ENCODE assay signal across 8 cellular contexts in genomic region chr14:70567791-70568190, GRCh38. TPM values are rescaled to one million over a fixed set of nuclear protein-coding genes. Genes with fewer than 3 reads are reported as not detected.
DNase-seq lines count a peak whose midpoint lies in the region; ATAC-seq and TF ChIP-seq lines count a peak whose summit lies in the region.

No MANE protein-coding gene starts in this region.

- in situ Hi-C loops in ACHN (cut with HindIII; ENCODE audit: low pct_ligation_motif_present, low pct_unique_long_range_greater_than_20kb, low sequenced_read_pairs): no loop called here

- POLR2A ChIA-PET in GM10248 (lab: Yijun Ruan, JAX): no interaction called here

- H3K27ac ChIP-seq in body of pancreas: no peak overlapping the region

- CTCF ChIA-PET in GM10248 (lab: Yijun Ruan, JAX): interaction anchor here (0.7 to 1.8 kb wide), 7 partner anchors 8 to 480 kb away, joined by 3 to 6 read pairs (median 4); no protein-coding TSS in a partner anchor

- H3K4me3 Mint-ChIP-seq in mesothelial cell of epicardium: no peak overlapping the region

- H3K4me1 ChIP-seq in body of pancreas: no peaks in the 10 kb centered on the region

- H3K27me3 ChIP-seq in body of pancreas: no peaks in the 10 kb centered on the region

- H3K9me3 Mint-ChIP-seq in mesothelial cell of epicardium: peaks cover 33% of the 10 kb centered on the region

- no peak overlapping the region for H3K27ac Mint-ChIP-seq in mesothelial cell of epicardium

- H3K27me3 Mint-ChIP-seq in mesothelial cell of epicardium (ENCODE audit: low read depth): no peaks in the 10 kb centered on the region

- no peak overlapping the region for H3K4me3 ChIP-seq in body of pancreas

- H3K9me3 ChIP-seq in body of pancreas: no peaks in the 10 kb centered on the region

- TF ChIP-seq CTCF in GM10248 (IDR thresholded peaks at IDR 0.05; ENCODE audit: control extremely low read depth, extremely low read depth, low read depth, missing control alignments) (peak; percentile 33), body of pancreas (IDR thresholded peaks at IDR 0.05) (peak in 4 of 7 experiments; percentile 17 to 43 (median 26)), mesothelial cell of epicardium (IDR thresholded peaks at IDR 0.05; ENCODE audit: unreplicated experiment) (peak; percentile 19)

- 49 to 63% methylated on average over 2 of the region's 2 CpGs for WGBS in body of pancreas, 2 donors

- TF ChIP-seq POLR2A in body of pancreas (IDR thresholded peaks at IDR 0.05): no peak

- no peaks in the 10 kb centered on the region for H3K36me3 ChIP-seq in body of pancreas (replicated peaks in 1 of 2; ENCODE audit: insufficient read depth in 1 of 2, low read depth in 2 of 2)

- DNase-seq in ACHN (peak; percentile 41), GM10248 (ENCODE audit: extremely low spot score) (peak; percentile 35), NCI-H2171 (lab: John Stamatoyannopoulos, UW) (peak; percentile 37), body of pancreas (no peak), mesothelial cell of epicardium (ENCODE audit: low spot score in 2 of 2, unreplicated experiment in 2 of 2) (no peak), NCI-H2107 (lab: John Stamatoyannopoulos, UW) (no peak), DMS79 treated with DMSO at 0.1 percent for 48 hours (lab: John Stamatoyannopoulos, UW) (no peak)
- no peak for DNase-seq in activated CD4-positive, CD25-positive, alpha-beta regulatory T cell (lab: John Stamatoyannopoulos, UW)

- no peaks in the 10 kb centered on the region for H3K4me1 Mint-ChIP-seq in mesothelial cell of epicardium

- no peak for ATAC-seq in body of pancreas

- H3K36me3 Mint-ChIP-seq in mesothelial cell of epicardium: peaks cover 66% of the 10 kb centered on the region

- intact Hi-C loops in body of pancreas (cut with DNase I): no loop called here

RNA-seq across cellular contexts. Expression of gene MED6, which starts 32.7 kb away (rescaled TPM):
- total RNA-seq in body of pancreas (10 to 100 TPM; 22.4 to 29.8 TPM), mesothelial cell of epicardium (58.2 to 62.9 TPM (median 62.4 TPM) in 3 replicates)

RNA-seq across cellular contexts. Expression of gene ADAM20, which starts 33.0 kb away (rescaled TPM):
- 1 to 10 TPM; 1.3 to 3.1 TPM for total RNA-seq in body of pancreas
- 1.1 to 1.4 TPM (median 1.1 TPM) in 3 replicates for total RNA-seq in mesothelial cell of epicardium

Comparison
In these comparisons a context has a peak if more than half of its experiments do, and no peak if none do; other contexts are left out.
1. DNase-seq: peak in ACHN (single experiment), GM10248 (single experiment) and NCI-H2171 (single experiment); none in body of pancreas (0 of 4), mesothelial cell of epicardium (0 of 2), activated CD4-positive, CD25-positive, alpha-beta regulatory T cell (0 of 4), NCI-H2107 (single experiment) and DMS79 treated with DMSO at 0.1 percent for 48 hours (single experiment).
2. Peak in every context shown above with its lines, with median percentiles within 50 percentile points of each other: CTCF ChIP-seq.